In genomic region chr3:31680072-31680870, GRCh38 we compare ENCODE assay signal across 23 cellular contexts.
DNase-seq lines count a peak whose midpoint lies in the region; ATAC-seq, FAIRE-seq and TF ChIP-seq lines count a peak whose summit lies in the region.
"Had no signal": no experiment of that assay in that cellular context is flagged by ENCODE, and none has a peak within 500 bp of the region (broad histone marks: within the 10 kb centered on the region; RNA-seq: fewer than 3 reads in every experiment).

No MANE protein-coding gene starts in this region.

- H3K23ac ChIP-seq in mesenchymal stem cell (ENCODE audit: low read length in 2 of 2): peak overlapping the region in 1 of 2 experiments; percentile 23

- H3K27ac Mint-ChIP-seq in chondrocyte (ENCODE audit: unreplicated experiment): peak overlapping the region; percentile 73
- H3K27ac Mint-ChIP-seq: activated CD4-positive, alpha-beta T cell treated with anti-CD3 and anti-CD28 coated beads, Interleukin-2, amount 10 ng/mL, durations not matched to agents 7 days and 5 days; activated naive CD8-positive, alpha-beta T cell treated with anti-CD3 and anti-CD28 coated beads, Interleukin-2, amount 10 ng/mL, durations not matched to agents 7 days and 5 days; stimulated activated naive CD8-positive, alpha-beta T cell treated with anti-CD3 and anti-CD28 coated beads, Interleukin-15, Interleukin-2, amounts not matched to agents 100 ng/mL and 50 ng/mL, for 24 hours had no signal

- H3K4me1 ChIP-seq in mesenchymal stem cell (ENCODE audit: control insufficient read depth, insufficient read depth, low read depth, low read length) (peaks cover 10% of the 10 kb centered on the region), thyroid gland (peaks cover 3 to 12% of the 10 kb centered on the region in 2 donors), tibial nerve (peaks cover 0 to 10% (median 0%) of the 10 kb centered on the region in 4 donors)
- H3K4me1 ChIP-seq: colonic mucosa, tibial artery had no signal

- H2BK15ac ChIP-seq in mesenchymal stem cell (ENCODE audit: low read depth, poor library complexity, severe bottlenecking): no peak overlapping the region

- H3K27ac ChIP-seq in mesenchymal stem cell (ENCODE audit: low read length, poor library complexity, severe bottlenecking): no peak overlapping the region
- no peak overlapping the region for H3K27ac ChIP-seq in thyroid gland
- H3K27ac ChIP-seq in tibial nerve: no peak overlapping the region
- H3K27ac ChIP-seq: colonic mucosa, GM23248, HL-60, neutrophil, tibial artery had no signal

- DNase-seq in HuH-7 (ENCODE audit: low spot score): peak; percentile 57
- no peak for DNase-seq in chondrocyte (ENCODE audit: low spot score)
- DNase-seq in mesenchymal stem cell: peak; percentile 14
- peak; percentile 75 to 80 for DNase-seq in thyroid gland
- DNase-seq in RCC 7860 (ENCODE audit: low spot score): no peak
- DNase-seq in tibial nerve (ENCODE audit: low spot score in 2 of 2): no peak
- DNase-seq: activated CD4-positive, alpha-beta T cell treated with anti-CD3 and anti-CD28 coated beads, Interleukin-2, amount 10 ng/mL, durations not matched to agents 7 days and 5 days; activated naive CD8-positive, alpha-beta T cell treated with anti-CD3 and anti-CD28 coated beads, Interleukin-2, amount 10 ng/mL, durations not matched to agents 7 days and 5 days; colonic mucosa; EL; GM23248; NCI-H146; NCI-H526; SK-N-SH; stimulated activated CD4-positive, alpha-beta T cell treated with anti-CD3 and anti-CD28 coated beads, Interleukin-4, amount 100 ng/mL, for 4 hours; tibial artery had no signal

- H3K18ac ChIP-seq in mesenchymal stem cell (ENCODE audit: low read depth in 1 of 2, low read length in 2 of 2): no peak overlapping the region

- FAIRE-seq in RCC 7860 (lab: Jason Lieb, UNC): no peak
- FAIRE-seq: D721Med, K562 had no signal

- H3K27me3 Mint-ChIP-seq in chondrocyte (ENCODE audit: low read depth): no peaks in the 10 kb centered on the region
- H3K27me3 Mint-ChIP-seq: activated CD4-positive, alpha-beta T cell treated with anti-CD3 and anti-CD28 coated beads, Interleukin-2, amount 10 ng/mL, durations not matched to agents 7 days and 5 days; activated naive CD8-positive, alpha-beta T cell treated with anti-CD3 and anti-CD28 coated beads, Interleukin-2, amount 10 ng/mL, durations not matched to agents 7 days and 5 days; stimulated activated naive CD8-positive, alpha-beta T cell treated with anti-CD3 and anti-CD28 coated beads, Interleukin-15, Interleukin-2, amounts not matched to agents 100 ng/mL and 50 ng/mL, for 24 hours had no signal

- H3K4me3 Mint-ChIP-seq in chondrocyte (ENCODE audit: unreplicated experiment): peak overlapping the region; percentile 20
- H3K4me3 Mint-ChIP-seq: activated CD4-positive, alpha-beta T cell treated with anti-CD3 and anti-CD28 coated beads, Interleukin-2, amount 10 ng/mL, durations not matched to agents 7 days and 5 days; activated naive CD8-positive, alpha-beta T cell treated with anti-CD3 and anti-CD28 coated beads, Interleukin-2, amount 10 ng/mL, durations not matched to agents 7 days and 5 days; stimulated activated naive CD8-positive, alpha-beta T cell treated with anti-CD3 and anti-CD28 coated beads, Interleukin-15, Interleukin-2, amounts not matched to agents 100 ng/mL and 50 ng/mL, for 24 hours had no signal

- peak overlapping the region in 1 of 2 experiments; percentile 69 for H3K4ac ChIP-seq in mesenchymal stem cell (ENCODE audit: low read depth in 1 of 2, low read length in 2 of 2)

- no peak overlapping the region for H3K4me2 ChIP-seq in mesenchymal stem cell (ENCODE audit: low read length, poor library complexity, severe bottlenecking)
- H3K4me2 ChIP-seq: SK-N-SH had no signal

- no peak overlapping the region for H3K4me3 ChIP-seq in mesenchymal stem cell (ENCODE audit: insufficient read depth in 1 of 2, low read depth in 1 of 2, low read length in 2 of 2)
- H3K4me3 ChIP-seq in thyroid gland (replicated peaks in 1 of 3): no peak overlapping the region
- no peak overlapping the region for H3K4me3 ChIP-seq in tibial nerve
- H3K4me3 ChIP-seq: colonic mucosa, GM23248, K562, tibial artery had no signal

- peaks cover 29% of the 10 kb centered on the region for H3K4me1 Mint-ChIP-seq in chondrocyte (ENCODE audit: low read depth)
- H3K4me1 Mint-ChIP-seq: activated CD4-positive, alpha-beta T cell treated with anti-CD3 and anti-CD28 coated beads, Interleukin-2, amount 10 ng/mL, durations not matched to agents 7 days and 5 days; activated naive CD8-positive, alpha-beta T cell treated with anti-CD3 and anti-CD28 coated beads, Interleukin-2, amount 10 ng/mL, durations not matched to agents 7 days and 5 days had no signal

- 60% methylated on average over 10 of the region's 10 CpGs for WGBS in mesenchymal stem cell
- 56 to 58% methylated on average over 8 to 10 of the region's 10 CpGs for WGBS in thyroid gland, 2 donors
- WGBS in tibial nerve, 2 donors: 80% methylated on average over 9 to 10 of the region's 10 CpGs

- peaks cover 4 to 22% of the 10 kb centered on the region in 2 experiments for H3K36me3 ChIP-seq in mesenchymal stem cell (ENCODE audit: control insufficient read depth in 1 of 2, insufficient read depth in 2 of 2, low read depth in 1 of 2, low read length in 2 of 2)
- H3K36me3 ChIP-seq in thyroid gland: peaks cover 0 to 6% of the 10 kb centered on the region in 2 donors
- peaks cover 0 to 20% (median 0%) of the 10 kb centered on the region in 3 donors for H3K36me3 ChIP-seq in tibial nerve
- H3K36me3 ChIP-seq: colonic mucosa, neutrophil had no signal

- H3K14ac ChIP-seq in mesenchymal stem cell (ENCODE audit: low read length in 2 of 2): peak overlapping the region in 1 of 2 experiments; percentile 75

- no peak overlapping the region for H2BK5ac ChIP-seq in mesenchymal stem cell (ENCODE audit: low read depth, low read length, poor library complexity, severe bottlenecking)

- H2BK12ac ChIP-seq in mesenchymal stem cell (ENCODE audit: low read length in 2 of 2): peak overlapping the region; percentile 37 to 71

- H2BK120ac ChIP-seq in mesenchymal stem cell (ENCODE audit: low read depth, low read length): no peak overlapping the region

- no peak for ATAC-seq in GM19351 (IDR thresholded peaks at IDR 0.05; ENCODE audit: unreplicated experiment)
- ATAC-seq: K562, left lobe of liver had no signal

- H2AK5ac ChIP-seq in mesenchymal stem cell (ENCODE audit: low read length, severe bottlenecking): no peak overlapping the region

- H3K9me3 Mint-ChIP-seq in chondrocyte (ENCODE audit: low read depth): no peaks in the 10 kb centered on the region
- H3K9me3 Mint-ChIP-seq: activated naive CD8-positive, alpha-beta T cell treated with anti-CD3 and anti-CD28 coated beads, Interleukin-2, amount 10 ng/mL, durations not matched to agents 7 days and 5 days; stimulated activated naive CD8-positive, alpha-beta T cell treated with anti-CD3 and anti-CD28 coated beads, Interleukin-15, Interleukin-2, amounts not matched to agents 100 ng/mL and 50 ng/mL, for 24 hours had no signal

- no peak overlapping the region for H2AFZ ChIP-seq in mesenchymal stem cell (ENCODE audit: low read depth, low read length)
- H2AFZ ChIP-seq: GM23248 had no signal

- peak overlapping the region; percentile 76 for H4K91ac ChIP-seq in mesenchymal stem cell (ENCODE audit: low read length)

- H4K8ac ChIP-seq in mesenchymal stem cell (ENCODE audit: low read length): peak overlapping the region; percentile 79

- no peaks in the 10 kb centered on the region for H3K9me3 ChIP-seq in mesenchymal stem cell (ENCODE audit: control insufficient read depth, low read length)
- H3K9me3 ChIP-seq in thyroid gland: no peaks in the 10 kb centered on the region
- no peaks in the 10 kb centered on the region for H3K9me3 ChIP-seq in tibial nerve
- H3K9me3 ChIP-seq: colonic mucosa, neutrophil, SK-N-SH, tibial artery had no signal

- intact Hi-C loops in thyroid gland (cut with DNase I): no loop called here

- no peak for TF ChIP-seq POLR2A in thyroid gland (IDR thresholded peaks at IDR 0.05)
- no peak for TF ChIP-seq POLR2A in tibial nerve (IDR thresholded peaks at IDR 0.05)

- H3K36me3 Mint-ChIP-seq in chondrocyte (ENCODE audit: low read depth): peaks cover 22% of the 10 kb centered on the region
- H3K36me3 Mint-ChIP-seq: activated naive CD8-positive, alpha-beta T cell treated with anti-CD3 and anti-CD28 coated beads, Interleukin-2, amount 10 ng/mL, durations not matched to agents 7 days and 5 days had no signal

- TF ChIP-seq EP300 in tibial nerve (IDR thresholded peaks at IDR 0.05): no peak

- H3K27me3 ChIP-seq in mesenchymal stem cell (ENCODE audit: control insufficient read depth in 1 of 2, insufficient read depth in 1 of 2, low read length in 2 of 2) (no peaks in the 10 kb centered on the region), thyroid gland (no peaks in the 10 kb centered on the region), tibial nerve (no peaks in the 10 kb centered on the region)
- H3K27me3 ChIP-seq: colonic mucosa, neutrophil, tibial artery had no signal

- no peak overlapping the region for H3K9ac ChIP-seq in mesenchymal stem cell (ENCODE audit: low read length)
- H3K9ac ChIP-seq: GM23248, SK-N-SH had no signal

- H3K79me1 ChIP-seq in mesenchymal stem cell (replicated peaks; ENCODE audit: low read length, poor library complexity, severe bottlenecking): peaks cover 11% of the 10 kb centered on the region

- TF ChIP-seq CTCF in chondrocyte (IDR thresholded peaks at IDR 0.05) (no peak), thyroid gland (IDR thresholded peaks at IDR 0.05) (no peak), tibial nerve (IDR thresholded peaks at IDR 0.05) (no peak)

Comparison
In these comparisons a context has a peak if more than half of its experiments do, and no peak if none do; other contexts are left out.
1. DNase-seq: peak in HuH-7 (single experiment), mesenchymal stem cell (single experiment) and thyroid gland (2 of 2); none in chondrocyte (single experiment), RCC 7860 (single experiment) and tibial nerve (0 of 2).